3 cellular contexts compared by ENCODE assay signal in genomic region chr7:27162930-27163775, GRCh38.
TF ChIP-seq lines count a peak whose summit lies in the region.

No MANE protein-coding gene starts in this region.

TF ChIP-seq in HCT116, 20 proteins besides CTCF, POLR2A, EP300 and RAD21:
- TF ChIP-seq POLR2AphosphoS5 (IDR thresholded peaks at IDR 0.05; ENCODE audit: low read depth, low read length) (no peak), JUND (IDR thresholded peaks at IDR 0.05) (no peak), CBX3 (IDR thresholded peaks at IDR 0.05; ENCODE audit: low read depth) (no peak), EZH2 (IDR thresholded peaks at IDR 0.05) (no peak), SIN3A (IDR thresholded peaks at IDR 0.05; ENCODE audit: low read depth) (no peak), SP1 (IDR thresholded peaks at IDR 0.05; ENCODE audit: low read depth) (no peak), CEBPB (IDR thresholded peaks at IDR 0.05; ENCODE audit: low read depth) (no peak), ZNF274 (IDR thresholded peaks at IDR 0.05; ENCODE audit: low read depth, low read length) (no peak), EGR1 (IDR thresholded peaks at IDR 0.05; ENCODE audit: low read depth) (no peak), YY1 (IDR thresholded peaks at IDR 0.05; ENCODE audit: extremely low read depth, insufficient replicate concordance, low read depth, low read length) (no peak), SRF (IDR thresholded peaks at IDR 0.05; ENCODE audit: low read depth) (no peak), EZH2phosphoT487 (IDR thresholded peaks at IDR 0.05; ENCODE audit: borderline replicate concordance) (no peak), FOSL1 (IDR thresholded peaks at IDR 0.05; ENCODE audit: low read depth) (no peak), MAX (IDR thresholded peaks at IDR 0.05) (no peak), ELF1 (IDR thresholded peaks at IDR 0.05; ENCODE audit: borderline replicate concordance, low read depth) (no peak), ZFX (IDR thresholded peaks at IDR 0.05) (no peak), TCF7L2 (IDR thresholded peaks at IDR 0.05; ENCODE audit: borderline replicate concordance, extremely low read depth, insufficient read depth, insufficient read length) (no peak)
TF ChIP-seq in HCT116: peak in this region for 0.

TF ChIP-seq in H1, 55 proteins besides CTCF, POLR2A, EP300 and RAD21:
- TF ChIP-seq RNF2 (IDR thresholded peaks at IDR 0.05; ENCODE audit: borderline replicate concordance, low read depth, low read length, missing control alignments, poor library complexity, severe bottlenecking) (peak; percentile 83), SUZ12 (IDR thresholded peaks at IDR 0.05; ENCODE audit: low read length) (peak; percentile 25), EZH2 (IDR thresholded peaks at IDR 0.05; ENCODE audit: low read depth, low read length, severe bottlenecking) (peak; percentile 70), JUN (IDR thresholded peaks at IDR 0.05; ENCODE audit: low read depth, low read length) (no peak)

TF ChIP-seq in SK-N-SH treated with all-trans-retinoic acid at 6 μM for 48 hours, 23 proteins besides CTCF, POLR2A, EP300 and RAD21:
- TF ChIP-seq ZFP30 (CRISPR knock-in tag; IDR thresholded peaks at IDR 0.05) (no peak), SNAI2 (CRISPR knock-in tag; IDR thresholded peaks at IDR 0.05) (no peak), CSDC2 (CRISPR knock-in tag; IDR thresholded peaks at IDR 0.05) (no peak), TCF4 (CRISPR knock-in tag; IDR thresholded peaks at IDR 0.05; ENCODE audit: borderline replicate concordance) (no peak)
